Comparison of ENCODE assay signal across 8 cellular contexts in the genomic region with DNA sequence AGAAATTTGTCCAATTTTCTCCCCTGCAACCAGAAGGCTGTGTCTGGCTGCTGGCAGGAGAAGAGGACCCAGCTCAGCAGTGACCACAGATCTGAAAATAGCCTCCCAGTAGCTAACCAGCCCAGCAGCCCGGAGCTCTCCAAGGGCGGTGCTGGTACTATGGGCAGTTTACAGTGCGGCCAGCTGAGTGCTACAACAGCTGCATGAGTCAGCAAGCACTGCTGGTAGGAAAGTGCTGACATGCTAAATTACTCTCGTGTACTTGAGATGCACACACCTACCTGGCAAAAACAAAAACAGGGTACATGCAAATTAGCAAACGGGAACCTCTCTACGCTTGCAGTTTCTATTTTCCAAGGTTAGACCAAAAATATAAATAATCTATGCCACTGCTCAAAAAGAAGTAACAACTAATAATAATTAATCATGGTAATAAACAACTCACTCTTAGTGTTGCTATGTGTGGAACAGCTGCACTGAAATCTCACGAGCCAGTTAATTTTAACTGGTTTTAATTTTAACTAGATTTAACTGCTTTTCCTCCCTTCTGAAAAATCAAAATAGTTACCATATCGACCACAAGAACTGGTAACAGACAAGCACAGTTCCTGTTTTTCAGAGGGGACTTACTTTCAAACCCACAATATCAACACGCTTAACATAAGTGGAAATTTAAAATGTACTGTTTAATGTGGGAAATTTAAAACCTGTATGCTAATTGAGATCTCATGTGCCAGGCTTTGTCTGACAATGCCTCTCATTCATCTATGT. TPM values are rescaled to one million over a fixed set of nuclear protein-coding genes. Genes with fewer than 3 reads are reported as not detected.
A peak's percentile ranks its signal among the peaks of the same experiment; 100 is the strongest.
DNase-seq lines count a peak whose midpoint lies in the region; ATAC-seq and TF ChIP-seq lines count a peak whose summit lies in the region.

No MANE protein-coding gene starts in this region.

- peaks cover 54% of the 10 kb centered on the region for H3K36me3 Mint-ChIP-seq in activated CD8-positive, alpha-beta T cell treated with anti-CD3 and anti-CD28 coated beads, Interleukin-2, amount 10 ng/mL, durations not matched to agents 7 days and 5 days (ENCODE audit: low read depth)

- peak; percentile 38 for ATAC-seq in GM18858 (IDR thresholded peaks at IDR 0.05; ENCODE audit: unreplicated experiment)
- peak; percentile 55 for ATAC-seq in HG03039 (IDR thresholded peaks at IDR 0.05; ENCODE audit: unreplicated experiment)
- peak; percentile 60 for ATAC-seq in activated CD8-positive, alpha-beta T cell treated with anti-CD3 and anti-CD28 coated beads, Interleukin-2, amount 10 ng/mL, durations not matched to agents 7 days and 5 days
- ATAC-seq in thoracic aorta (ENCODE audit: insufficient number of reproducible peaks, low FRiP score, low read depth), result peak; percentile 86

- H3K9me3 ChIP-seq in mononuclear cell (ENCODE audit: low read depth, low read length) (no peaks in the 10 kb centered on the region), thoracic aorta (no peaks in the 10 kb centered on the region)

- no peak for TF ChIP-seq CTCF in AG09309 (IDR thresholded peaks at IDR 0.05; ENCODE audit: control insufficient read depth, insufficient read depth, low read depth, low read length, missing control alignments)
- TF ChIP-seq CTCF in thoracic aorta (IDR thresholded peaks at IDR 0.05), result no peak

- H3K27ac ChIP-seq in epithelial cell of prostate (no peak overlapping the region), thoracic aorta (peak overlapping the region; percentile 28 to 34)

- DNase-seq in AG09309 (ENCODE audit: low read depth) (peak; percentile 53), NCI-H460 (ENCODE audit: extremely low read depth, low read depth) (peak; percentile 67), epithelial cell of prostate (ENCODE audit: low read depth, low spot score) (peak; percentile 68), thoracic aorta (ENCODE audit: low spot score) (peak; percentile 62)
- peak; percentile 73 for DNase-seq in activated CD8-positive, alpha-beta T cell treated with anti-CD3 and anti-CD28 coated beads, Interleukin-2, amount 10 ng/mL, durations not matched to agents 7 days and 5 days

- CTCF ChIA-PET in activated CD8-positive, alpha-beta T cell treated with anti-CD3 and anti-CD28 coated beads, Interleukin-2, amount 10 ng/mL, durations not matched to agents 7 days and 5 days (lab: Charles Lee), result interaction anchor here (0.7 to 8.3 kb wide), 35 partner anchors 8 to 345 kb away, joined by 3 to 253 read pairs (median 5); no protein-coding TSS in a partner anchor

- peak overlapping the region; percentile 78 for H3K27ac Mint-ChIP-seq in activated CD8-positive, alpha-beta T cell treated with anti-CD3 and anti-CD28 coated beads, Interleukin-2, amount 10 ng/mL, durations not matched to agents 7 days and 5 days

- no peaks in the 10 kb centered on the region for H3K27me3 Mint-ChIP-seq in activated CD8-positive, alpha-beta T cell treated with anti-CD3 and anti-CD28 coated beads, Interleukin-2, amount 10 ng/mL, durations not matched to agents 7 days and 5 days (ENCODE audit: low read depth)

- H3K4me3 Mint-ChIP-seq in activated CD8-positive, alpha-beta T cell treated with anti-CD3 and anti-CD28 coated beads, Interleukin-2, amount 10 ng/mL, durations not matched to agents 7 days and 5 days, result peak overlapping the region; percentile 75

- H3K4me1 Mint-ChIP-seq in activated CD8-positive, alpha-beta T cell treated with anti-CD3 and anti-CD28 coated beads, Interleukin-2, amount 10 ng/mL, durations not matched to agents 7 days and 5 days (ENCODE audit: low read depth), result peaks cover 89% of the 10 kb centered on the region

- H3K9me3 Mint-ChIP-seq in activated CD8-positive, alpha-beta T cell treated with anti-CD3 and anti-CD28 coated beads, Interleukin-2, amount 10 ng/mL, durations not matched to agents 7 days and 5 days (ENCODE audit: insufficient read depth), result peaks cover 12% of the 10 kb centered on the region

- H3K4me1 ChIP-seq in mononuclear cell (ENCODE audit: insufficient read depth, low read length) (peaks cover 63% of the 10 kb centered on the region), thoracic aorta (ENCODE audit: control insufficient read depth in 1 of 2, low read depth in 2 of 2) (peaks cover 14 to 22% of the 10 kb centered on the region in 2 donors)

- H3K27me3 ChIP-seq in mononuclear cell (ENCODE audit: insufficient read depth, low read length), result no peaks in the 10 kb centered on the region
- H3K27me3 ChIP-seq in thoracic aorta (replicated peaks; ENCODE audit: insufficient read depth), result no peaks in the 10 kb centered on the region

- H3K36me3 ChIP-seq in thoracic aorta, result no peaks in the 10 kb centered on the region

- POLR2A ChIA-PET in activated CD8-positive, alpha-beta T cell treated with anti-CD3 and anti-CD28 coated beads, Interleukin-2, amount 10 ng/mL, durations not matched to agents 7 days and 5 days (lab: Charles Lee), result interaction anchor here (0.8 to 5.2 kb wide), 15 partner anchors 8 to 205 kb away, joined by 3 to 48 read pairs (median 7); no protein-coding TSS in a partner anchor

- H3K4me3 ChIP-seq in AG09309 (ENCODE audit: control insufficient read depth, low read depth, low read length) (no peak overlapping the region), mononuclear cell (ENCODE audit: low read length) (peak overlapping the region; percentile 17), thoracic aorta (peak overlapping the region; percentile 54)

RNA-seq across cellular contexts. Expression of a gene that starts 10.8 kb away (rescaled TPM):
- total RNA-seq in NCI-H460 (2014; rRNA removed; shearing (Covaris generic)), result 0.14 and 0.15 TPM in 2 replicates
- 0.21 and 0.41 TPM in 2 replicates for polyA plus RNA-seq in NCI-H460 (2014; cell fraction: nucleus; rRNA removed)
- total RNA-seq in activated CD8-positive, alpha-beta T cell treated with anti-CD3 and anti-CD28 coated beads, Interleukin-2, amount 10 ng/mL, durations not matched to agents 7 days and 5 days, result 10 to 100 TPM; 61.3 to 70.9 TPM
- total RNA-seq in mononuclear cell (37.6 TPM), thoracic aorta (10 to 100 TPM in 1 of 2 donors, 1 to 10 TPM in 1; 6.1 to 17.8 TPM)
